Comparison of ENCODE assay signal across 8 cellular contexts in genomic region chrX:154749856-154750255, GRCh38. TPM values are rescaled to one million over a fixed set of nuclear protein-coding genes. Genes with fewer than 3 reads are reported as not detected.
DNase-seq lines count a peak whose midpoint lies in the region; ATAC-seq and TF ChIP-seq lines count a peak whose summit lies in the region.

No MANE protein-coding gene starts in this region.

- peak overlapping the region; percentile 83 to 93 for H3K27ac ChIP-seq in right atrium auricular region
- peak overlapping the region; percentile 80 to 91 (median 86) for H3K27ac ChIP-seq in upper lobe of left lung

- H3K27me3 Mint-ChIP-seq in activated T-cell treated with anti-CD3 and anti-CD28 coated beads, Interleukin-2, amount 50 U/mL, for 4 hours (ENCODE audit: low read depth) = no peaks in the 10 kb centered on the region
- no peaks in the 10 kb centered on the region for H3K27me3 Mint-ChIP-seq in activated CD4-positive, alpha-beta memory T cell treated with anti-CD3 and anti-CD28 coated beads for 36 hours

- H3K4me3 ChIP-seq in right atrium auricular region = peak overlapping the region; percentile 56 to 58
- H3K4me3 ChIP-seq in upper lobe of left lung = peak overlapping the region in 3 of 4 donors; percentile 55 to 59 (median 56)

- no peak overlapping the region for H3K27ac Mint-ChIP-seq in activated CD4-positive, alpha-beta memory T cell treated with anti-CD3 and anti-CD28 coated beads for 36 hours

- POLR2A ChIA-PET in activated CD4-positive, alpha-beta memory T cell treated with anti-CD3 and anti-CD28 coated beads for 36 hours (lab: Charles Lee) = no interaction called here

- H3K4me1 ChIP-seq in right atrium auricular region (peaks cover 0 to 7% of the 10 kb centered on the region in 2 donors), upper lobe of left lung (peaks cover 0 to 13% (median 5%) of the 10 kb centered on the region in 4 donors)

- no peak for TF ChIP-seq EP300 in upper lobe of left lung (IDR thresholded peaks at IDR 0.05)

- H3K27me3 ChIP-seq in right atrium auricular region = no peaks in the 10 kb centered on the region
- H3K27me3 ChIP-seq in upper lobe of left lung = no peaks in the 10 kb centered on the region

- H3K4me3 Mint-ChIP-seq in activated T-cell treated with anti-CD3 and anti-CD28 coated beads, Interleukin-2, amount 50 U/mL, for 4 hours = peak overlapping the region; percentile 75
- H3K4me3 Mint-ChIP-seq in activated CD4-positive, alpha-beta memory T cell treated with anti-CD3 and anti-CD28 coated beads for 36 hours = peak overlapping the region; percentile 72

- intact Hi-C loops in activated CD4-positive, alpha-beta memory T cell treated with anti-CD3 and anti-CD28 coated beads for 36 hours (cut with micrococcal nuclease) = no loop called here

- DNase-seq in activated T-cell treated with anti-CD3 and anti-CD28 coated beads, Interleukin-2, amount 50 U/mL, for 4 hours = no peak
- no peak for DNase-seq in activated T-cell treated with anti-CD3 and anti-CD28 coated beads, Interleukin-2, amount 50 U/mL, for 1 hour
- DNase-seq in activated CD4-positive, alpha-beta memory T cell treated with anti-CD3 and anti-CD28 coated beads for 36 hours = no peak
- DNase-seq in right atrium auricular region (ENCODE audit: low spot score) = no peak
- no peak for DNase-seq in upper lobe of left lung
- no peak for DNase-seq in GM19238 (ENCODE audit: insufficient read length, low spot score)
- no peak for DNase-seq in AG08396 (ENCODE audit: low spot score)
- no peak for DNase-seq in NCI-H2227 treated with DMSO at 0.1 percent for 48 hours (lab: John Stamatoyannopoulos, UW)

- TF ChIP-seq POLR2A in upper lobe of left lung (IDR thresholded peaks at IDR 0.05) = no peak

- no peak for ATAC-seq in activated T-cell treated with anti-CD3 and anti-CD28 coated beads, Interleukin-2, amount 50 U/mL, for 4 hours
- peak in 1 of 2 donors; percentile 42 for ATAC-seq in upper lobe of left lung (ENCODE audit: low FRiP score in 2 of 2)

- TF ChIP-seq CTCF in right atrium auricular region (IDR thresholded peaks at IDR 0.05) (no peak), upper lobe of left lung (IDR thresholded peaks at IDR 0.05) (no peak)

- CTCF ChIA-PET in activated CD4-positive, alpha-beta memory T cell treated with anti-CD3 and anti-CD28 coated beads for 36 hours (lab: Charles Lee) = interaction anchor here (1.1 to 5.4 kb wide), 9 partner anchors 11 to 90 kb away, joined by 3 to 49 read pairs (median 27); no protein-coding TSS in a partner anchor

- peaks cover 0 to 10% of the 10 kb centered on the region in 2 donors for H3K9me3 ChIP-seq in right atrium auricular region
- no peaks in the 10 kb centered on the region for H3K9me3 ChIP-seq in upper lobe of left lung

- WGBS in upper lobe of left lung, 2 donors = 28 to 37% methylated on average over 5 to 6 of the region's 6 CpGs

- peaks cover 26% of the 10 kb centered on the region for H3K4me1 Mint-ChIP-seq in activated T-cell treated with anti-CD3 and anti-CD28 coated beads, Interleukin-2, amount 50 U/mL, for 4 hours (ENCODE audit: low read depth)
- peaks cover 32% of the 10 kb centered on the region for H3K4me1 Mint-ChIP-seq in activated CD4-positive, alpha-beta memory T cell treated with anti-CD3 and anti-CD28 coated beads for 36 hours (ENCODE audit: low read depth)

- no peaks in the 10 kb centered on the region for H3K36me3 Mint-ChIP-seq in activated T-cell treated with anti-CD3 and anti-CD28 coated beads, Interleukin-2, amount 50 U/mL, for 4 hours (ENCODE audit: insufficient read depth)
- peaks cover 2% of the 10 kb centered on the region for H3K36me3 Mint-ChIP-seq in activated CD4-positive, alpha-beta memory T cell treated with anti-CD3 and anti-CD28 coated beads for 36 hours

- H3K9me3 Mint-ChIP-seq in activated T-cell treated with anti-CD3 and anti-CD28 coated beads, Interleukin-2, amount 50 U/mL, for 4 hours = no peaks in the 10 kb centered on the region
- peaks cover 2% of the 10 kb centered on the region for H3K9me3 Mint-ChIP-seq in activated CD4-positive, alpha-beta memory T cell treated with anti-CD3 and anti-CD28 coated beads for 36 hours

- H3K36me3 ChIP-seq in right atrium auricular region = no peaks in the 10 kb centered on the region
- no peaks in the 10 kb centered on the region for H3K36me3 ChIP-seq in upper lobe of left lung

RNA-seq across cellular contexts. Expression of gene GAB3, which starts 1.0 kb away (rescaled TPM):
- 1 to 10 TPM; 1.5 to 2.5 (median 2.0) TPM for total RNA-seq in activated T-cell treated with anti-CD3 and anti-CD28 coated beads, Interleukin-2, amount 50 U/mL, for 4 hours
- total RNA-seq in activated CD4-positive, alpha-beta memory T cell treated with anti-CD3 and anti-CD28 coated beads for 36 hours = 1 to 10 TPM; 3.4 to 3.7 TPM
- total RNA-seq in right atrium auricular region = 10 to 100 TPM; 13.5 to 16.9 TPM
- 10 to 100 TPM; 10.2 to 30.4 (median 15.4) TPM for total RNA-seq in upper lobe of left lung

RNA-seq across cellular contexts. Expression of gene DKC1, which starts 12.8 kb away (rescaled TPM):
- total RNA-seq in activated T-cell treated with anti-CD3 and anti-CD28 coated beads, Interleukin-2, amount 50 U/mL, for 4 hours = 100 to 1,000 TPM; 269 to 289 (median 286) TPM
- total RNA-seq in activated CD4-positive, alpha-beta memory T cell treated with anti-CD3 and anti-CD28 coated beads for 36 hours = 10 to 100 TPM; 94.0 to 95.5 TPM
- total RNA-seq in right atrium auricular region (10 to 100 TPM; 13.5 to 15.2 TPM), upper lobe of left lung (10 to 100 TPM; 24.1 to 52.4 (median 33.2) TPM)

RNA-seq across cellular contexts. Expression of gene MPP1, which starts 55.4 kb away (rescaled TPM):
- total RNA-seq in activated T-cell treated with anti-CD3 and anti-CD28 coated beads, Interleukin-2, amount 50 U/mL, for 4 hours = 1 to 10 TPM; 8.0 to 8.8 (median 8.0) TPM
- total RNA-seq in activated CD4-positive, alpha-beta memory T cell treated with anti-CD3 and anti-CD28 coated beads for 36 hours = 10 to 100 TPM; 22.6 to 24.2 TPM
- total RNA-seq in right atrium auricular region (10 to 100 TPM; 20.1 to 27.5 TPM), upper lobe of left lung (10 to 100 TPM; 34.2 to 88.0 (median 52.4) TPM)
